In the genomic region with DNA sequence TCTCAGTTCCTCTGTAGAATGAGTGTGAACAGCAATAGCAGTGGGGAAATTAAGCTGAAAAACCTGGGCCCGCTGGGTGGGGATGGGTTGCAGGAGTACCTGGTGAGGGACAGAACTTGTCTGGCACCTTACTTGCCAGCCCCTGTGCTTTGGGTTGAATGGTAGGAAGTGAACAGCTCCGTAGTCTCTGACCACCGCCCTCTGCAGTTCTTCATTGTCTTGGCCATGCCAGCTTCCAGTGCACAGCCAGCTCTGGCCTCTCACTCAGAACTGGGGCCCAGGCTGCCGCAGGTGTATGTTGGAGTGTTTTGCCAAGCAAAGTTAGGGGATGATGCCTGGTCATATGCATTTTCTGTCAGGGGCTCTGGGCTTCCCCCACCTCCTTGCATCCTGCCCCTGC, we compare ENCODE assay signal across 22 cellular contexts. TPM values are rescaled to one million over a fixed set of nuclear protein-coding genes. Genes with fewer than 3 reads are reported as not detected.
DNase-seq lines count a peak whose midpoint lies in the region; ATAC-seq, FAIRE-seq and TF ChIP-seq lines count a peak whose summit lies in the region.
"Had no signal": no experiment of that assay in that cellular context is flagged by ENCODE, and none has a peak within 500 bp of the region (broad histone marks: within the 10 kb centered on the region; RNA-seq: fewer than 3 reads in every experiment).

No MANE protein-coding gene starts in this region.

- BruUV-seq in MCF 10A (replicated peaks; lab: Mats Ljungman, UMichigan) = no TSS peak
- no TSS peak for BruUV-seq in mammary epithelial cell (replicated peaks; lab: Mats Ljungman, UMichigan)
- no TSS peak for BruUV-seq in PC-3 (replicated peaks; lab: Mats Ljungman, UMichigan)

- H4K8ac ChIP-seq in trophoblast cell (ENCODE audit: low read depth, low read length) = no peak overlapping the region

- H2BK5ac ChIP-seq in trophoblast cell (ENCODE audit: low read depth, low read length, poor library complexity) = no peak overlapping the region

- TF ChIP-seq POLR2A in breast epithelium (IDR thresholded peaks at IDR 0.05) (no peak), GM12891 (IDR thresholded peaks at IDR 0.05; ENCODE audit: low read depth, low read length) (no peak)

- intact Hi-C loops in MCF 10A (cut with micrococcal nuclease) (loop anchor here (5.0 kb wide), 1 partner anchor 51 kb away; no protein-coding TSS in a partner anchor), breast epithelium (cut with DNase I; ENCODE audit: low total_unique reads) (no loop called here), mammary epithelial cell (cut with micrococcal nuclease) (no loop called here), PC-3 (cut with micrococcal nuclease) (no loop called here)

- H2BK120ac ChIP-seq in trophoblast cell (ENCODE audit: insufficient read depth, low read length, poor library complexity) = no peak overlapping the region

- H3K4me1 ChIP-seq in breast epithelium (peaks cover 0 to 5% of the 10 kb centered on the region in 2 donors), mammary epithelial cell (ENCODE audit: insufficient read depth, low read length) (peaks cover 33% of the 10 kb centered on the region), trophoblast cell (ENCODE audit: control insufficient read depth in 1 of 2, insufficient read depth in 2 of 2, low read length in 2 of 2) (peaks cover 27 to 39% of the 10 kb centered on the region in 2 experiments), PC-3 (ENCODE audit: insufficient read depth, low read length) (peaks cover 21% of the 10 kb centered on the region)

- in situ Hi-C loops in mammary epithelial cell (cut with MboI; ENCODE audit: low sequenced_read_pairs in 2 of 2) = no loop called here

- H3K36me3 Mint-ChIP-seq in MCF 10A (ENCODE audit: insufficient read depth, unreplicated experiment) = peaks cover 10% of the 10 kb centered on the region
- H3K36me3 Mint-ChIP-seq: naive B cell had no signal

- no peaks in the 10 kb centered on the region for H3K9me3 ChIP-seq in breast epithelium
- no peaks in the 10 kb centered on the region for H3K9me3 ChIP-seq in mammary epithelial cell (replicated peaks; ENCODE audit: insufficient read depth, low read length)
- H3K9me3 ChIP-seq in trophoblast cell (ENCODE audit: insufficient read depth, low read depth, low read length) = no peaks in the 10 kb centered on the region
- no peaks in the 10 kb centered on the region for H3K9me3 ChIP-seq in PC-3 (ENCODE audit: low read length)
- H3K9me3 ChIP-seq: Peyer's patch, thyroid gland had no signal

- no peak overlapping the region for H2AFZ ChIP-seq in mammary epithelial cell (ENCODE audit: low read depth, low read length)
- H2AFZ ChIP-seq in trophoblast cell (ENCODE audit: insufficient read depth, low read length, poor library complexity) = no peak overlapping the region
- no peak overlapping the region for H2AFZ ChIP-seq in PC-3 (ENCODE audit: low read length)

- no peak overlapping the region for H3K9ac ChIP-seq in mammary epithelial cell (ENCODE audit: insufficient read depth, low read length)
- no peak overlapping the region for H3K9ac ChIP-seq in trophoblast cell (ENCODE audit: low read length)
- no peak overlapping the region for H3K9ac ChIP-seq in PC-3 (ENCODE audit: low read length)

- peak overlapping the region; percentile 19 for H3K4ac ChIP-seq in trophoblast cell (ENCODE audit: low read depth, low read length)

- H3K4me3 ChIP-seq in breast epithelium (no peak overlapping the region), mammary epithelial cell (replicated peaks in 1 of 3; ENCODE audit: insufficient read depth in 1 of 3, low read depth in 2 of 3, low read length in 3 of 3) (no peak overlapping the region), trophoblast cell (ENCODE audit: low read depth, low read length) (no peak overlapping the region), coronary artery (no peak overlapping the region), PC-3 (ENCODE audit: low read length) (no peak overlapping the region)
- H3K4me3 ChIP-seq: cardiac muscle cell, Peyer's patch, thyroid gland had no signal

- no peak for ATAC-seq in PC-3

- H2BK12ac ChIP-seq in trophoblast cell (ENCODE audit: low read length) = no peak overlapping the region

- no peaks in the 10 kb centered on the region for H3K79me1 ChIP-seq in trophoblast cell (ENCODE audit: low read length)

- H3K27ac ChIP-seq in breast epithelium = no peak overlapping the region
- no peak overlapping the region for H3K27ac ChIP-seq in mammary epithelial cell (ENCODE audit: insufficient read depth, low read depth, low read length)
- no peak overlapping the region for H3K27ac ChIP-seq in trophoblast cell (ENCODE audit: low read depth, low read length)
- no peak overlapping the region for H3K27ac ChIP-seq in coronary artery
- no peak overlapping the region for H3K27ac ChIP-seq in PC-3 (ENCODE audit: low read length)
- H3K27ac ChIP-seq: cardiac muscle cell, Peyer's patch, thyroid gland had no signal

- H3K18ac ChIP-seq in trophoblast cell (ENCODE audit: low read length) = no peak overlapping the region

- no peaks in the 10 kb centered on the region for H3K9me3 Mint-ChIP-seq in MCF 10A (ENCODE audit: unreplicated experiment)
- H3K9me3 Mint-ChIP-seq: naive B cell had no signal

- WGBS in mammary epithelial cell (ENCODE audit: low coverage, missing lambda C conversion rate) = 20% methylated on average over 4 of the region's 4 CpGs
- WGBS in trophoblast cell (ENCODE audit: extremely low coverage, insufficient coverage, insufficient read length) = no CpG with 5 or more reads among the region's 4 CpGs

- H4K91ac ChIP-seq in trophoblast cell (ENCODE audit: low read depth, low read length) = no peak overlapping the region

- H3F3A ChIP-seq in PC-3 (ENCODE audit: low read length, unreplicated experiment) = no peaks in the 10 kb centered on the region

- H3K14ac ChIP-seq in trophoblast cell (ENCODE audit: low read length) = no peak overlapping the region

- no peaks in the 10 kb centered on the region for H3K36me3 ChIP-seq in breast epithelium
- no peaks in the 10 kb centered on the region for H3K36me3 ChIP-seq in mammary epithelial cell (ENCODE audit: insufficient read depth, low read length)
- peaks cover 14 to 15% of the 10 kb centered on the region in 2 experiments for H3K36me3 ChIP-seq in trophoblast cell (ENCODE audit: control insufficient read depth in 1 of 2, insufficient read depth in 2 of 2, low read length in 2 of 2)
- no peaks in the 10 kb centered on the region for H3K36me3 ChIP-seq in PC-3 (ENCODE audit: low read depth, low read length)
- H3K36me3 ChIP-seq: cardiac muscle cell had no signal

- POLR2A ChIA-PET in MCF 10A (lab: Yijun Ruan, JAX) = interaction anchor here (0.7 to 3.7 kb wide), 10 partner anchors 11 to 320 kb away, joined by 3 to 25 read pairs (median 4); partner anchors contain the start of genes BAHD1, CCDC32, CHST14 and RPUSD2
- POLR2A ChIA-PET in PC-3 (lab: Charles Lee; ENCODE audit: unreplicated experiment) = no interaction called here

- TF ChIP-seq CTCF in MCF 10A (IDR thresholded peaks at IDR 0.05; ENCODE audit: unreplicated experiment) = no peak
- TF ChIP-seq CTCF in breast epithelium (IDR thresholded peaks at IDR 0.05) = no peak
- no peak for TF ChIP-seq CTCF in mammary epithelial cell (conservative IDR thresholded peaks at IDR 0.05 in 1 of 2, IDR thresholded peaks at IDR 0.05 in 1 of 2; ENCODE audit: extremely low read depth in 1 of 2, insufficient read depth in 1 of 2, low read depth in 1 of 2, low read length in 2 of 2)
- no peak for TF ChIP-seq CTCF in coronary artery (IDR thresholded peaks at IDR 0.05)
- no peak for TF ChIP-seq CTCF in PC-3 (conservative IDR thresholded peaks at IDR 0.05; ENCODE audit: low read depth, low read length)

- no peak overlapping the region for H2AK5ac ChIP-seq in trophoblast cell (ENCODE audit: low read length)

- peaks cover 55% of the 10 kb centered on the region for H3K79me2 ChIP-seq in mammary epithelial cell (ENCODE audit: insufficient read depth, low read length)
- H3K79me2 ChIP-seq in trophoblast cell (ENCODE audit: control insufficient read depth, insufficient read depth, low read length, poor library complexity) = peaks cover 4% of the 10 kb centered on the region
- peaks cover 64% of the 10 kb centered on the region for H3K79me2 ChIP-seq in PC-3 (ENCODE audit: low read length)

- no peaks in the 10 kb centered on the region for H3K27me3 Mint-ChIP-seq in MCF 10A (ENCODE audit: insufficient read depth, unreplicated experiment)
- H3K27me3 Mint-ChIP-seq: naive B cell had no signal

- peaks cover 33% of the 10 kb centered on the region for H3K4me1 Mint-ChIP-seq in MCF 10A (ENCODE audit: insufficient read depth, unreplicated experiment)

- no peak overlapping the region for H3K23ac ChIP-seq in trophoblast cell (ENCODE audit: low read length)

- no peak for FAIRE-seq in GM12891 (lab: Jason Lieb, UNC)
- FAIRE-seq: small intestine had no signal

- DNase-seq in MCF 10A (ENCODE audit: unreplicated experiment) (no peak), breast epithelium (ENCODE audit: low spot score in 2 of 2) (no peak), GM12891 (ENCODE audit: insufficient read length, low spot score) (no peak), mammary epithelial cell (no peak), trophoblast cell (no peak), coronary artery (ENCODE audit: low spot score) (no peak), PC-3 (no peak)
- DNase-seq in stimulated activated CD4-positive, alpha-beta T cell treated with anti-CD3 and anti-CD28 coated beads, Interleukin-4, amount 100 ng/mL, for 24 hours = no peak
- DNase-seq: activated CD4-positive, alpha-beta T cell treated with anti-CD3 and anti-CD28 coated beads for 48 hours; amygdala; dermis blood vessel endothelial cell; left colon; naive B cell; NCI-H1092; NCI-H187; NCI-H2171 treated with DMSO at 0.1 percent for 48 hours; NCI-H524 treated with DMSO at 0.1 percent for 48 hours; small intestine; stimulated activated naive CD4-positive, alpha-beta T cell had no signal

- no peak overlapping the region for H4K12ac ChIP-seq in trophoblast cell (ENCODE audit: low read depth, low read length)

- dilution Hi-C loops in mammary epithelial cell (cut with HindIII; ENCODE audit: low sequenced_read_pairs) = no loop called here

- CTCF ChIA-PET in MCF 10A (lab: Yijun Ruan, JAX) = interaction anchor here (0.5 to 1.8 kb wide), 5 partner anchors 9 to 435 kb away, joined by 3 to 7 read pairs (median 4); partner anchors contain the start of gene BAHD1
- CTCF ChIA-PET in mammary epithelial cell (lab: Charles Lee; ENCODE audit: low non-redundant PET) = no interaction called here
- CTCF ChIA-PET in PC-3 (lab: Charles Lee) = no interaction called here

- H3K27me3 ChIP-seq in breast epithelium (no peaks in the 10 kb centered on the region), mammary epithelial cell (ENCODE audit: insufficient read depth, low read length) (no peaks in the 10 kb centered on the region), trophoblast cell (ENCODE audit: insufficient read depth, low read length) (no peaks in the 10 kb centered on the region), PC-3 (ENCODE audit: low read length) (no peaks in the 10 kb centered on the region)
- H3K27me3 ChIP-seq: cardiac muscle cell, Peyer's patch, thyroid gland had no signal

- peak overlapping the region; percentile 41 for H3K27ac Mint-ChIP-seq in MCF 10A (ENCODE audit: low read depth, unreplicated experiment)

- H4K20me1 ChIP-seq in mammary epithelial cell (ENCODE audit: insufficient read depth, low read length) (no peaks in the 10 kb centered on the region), PC-3 (ENCODE audit: low read length) (peaks cover 7% of the 10 kb centered on the region; the same call in 1 of the 2 replicates)

- peak overlapping the region; percentile 39 for H3K4me2 ChIP-seq in mammary epithelial cell (ENCODE audit: insufficient read depth, low read depth, low read length)
- no peak overlapping the region for H3K4me2 ChIP-seq in trophoblast cell (ENCODE audit: low read length)
- no peak overlapping the region for H3K4me2 ChIP-seq in PC-3 (ENCODE audit: low read length)

- H3K4me3 Mint-ChIP-seq in MCF 10A (ENCODE audit: unreplicated experiment) = no peak overlapping the region

- no peaks in the 10 kb centered on the region for H3K9me2 ChIP-seq in PC-3 (replicated peaks; ENCODE audit: low read length)

RNA-seq across cellular contexts. Expression of gene CHST14, which starts 14.0 kb away (rescaled TPM):
- total RNA-seq in MCF 10A (2022) = 5.8 and 7.3 TPM in 2 replicates
- 10 to 100 TPM in 1 of 3 donors, 1 to 10 TPM in 2; 8.8 to 10.8 (median 9.3) TPM for total RNA-seq in breast epithelium
- 5.3 TPM for polyA plus RNA-seq in GM12891 (2012; ENCODE audit: low read depth, missing spikeins)
- total RNA-seq in mammary epithelial cell = 10 to 100 TPM in 1 of 2 donors, 1 to 10 TPM in 1; 9.8 to 11.1 TPM
- 7.7 TPM for polyA plus RNA-seq in mammary epithelial cell
- polyA minus RNA-seq in mammary epithelial cell = 6.6 TPM
- polyA plus RNA-seq in trophoblast cell (2013) = 11.9 and 12.2 TPM in 2 replicates
- 12.2 and 13.0 TPM in 2 replicates for total RNA-seq in PC-3 (2014; rRNA removed)

RNA-seq across cellular contexts. Expression of gene BAHD1, which starts 16.0 kb away (rescaled TPM):
- total RNA-seq in MCF 10A (2022) (14.9 and 15.1 TPM in 2 replicates), breast epithelium (10 to 100 TPM in 2 of 3 donors, 1 to 10 TPM in 1; 9.9 to 14.6 (median 11.8) TPM), mammary epithelial cell (10 to 100 TPM; 11.7 to 13.7 TPM), PC-3 (2014; rRNA removed) (18.8 and 19.9 TPM in 2 replicates)
- 10.3 TPM for polyA plus RNA-seq in GM12891 (2012; ENCODE audit: low read depth, missing spikeins)
- polyA plus RNA-seq in mammary epithelial cell = 6.6 TPM
- polyA minus RNA-seq in mammary epithelial cell = 12.9 TPM
- 10.8 and 11.1 TPM in 2 replicates for polyA plus RNA-seq in trophoblast cell (2013)

RNA-seq across cellular contexts. Expression of gene IVD, which starts 51.1 kb away (rescaled TPM):
- total RNA-seq in MCF 10A (2022) (53.8 and 61.6 TPM in 2 replicates), breast epithelium (10 to 100 TPM; 43.8 to 72.7 (median 62.6) TPM), mammary epithelial cell (10 to 100 TPM; 40.3 to 44.3 TPM), PC-3 (2014; rRNA removed) (58.9 and 59.4 TPM in 2 replicates)
- polyA plus RNA-seq in GM12891 (2012; ENCODE audit: low read depth, missing spikeins) = 22.9 TPM
- 41.1 TPM for polyA plus RNA-seq in mammary epithelial cell
- 96.7 TPM for polyA minus RNA-seq in mammary epithelial cell
- 9.5 and 9.7 TPM in 2 replicates for polyA plus RNA-seq in trophoblast cell (2013)
